ENCODE assay signal across 1 cellular context in genomic region chr1:26597629-26598039, GRCh38.
A peak's percentile ranks its signal among the peaks of the same experiment; 100 is the strongest.
TF ChIP-seq lines count a peak whose summit lies in the region.

No MANE protein-coding gene starts in this region.

TF ChIP-seq in K562, 482 proteins besides CTCF, POLR2A, EP300 and RAD21 (continued from another document):
- peak; percentile 38; the same call in 1 of the 2 replicates for TF ChIP-seq DEAF1 (CRISPR knock-in tag; IDR thresholded peaks at IDR 0.05)
- TF ChIP-seq SMC3 (conservative IDR thresholded peaks at IDR 0.05; ENCODE audit: insufficient read depth, low read depth, low read length) = 0 out of 2 replicates have a peak, but pooled peaks have one; percentile 35
- 0 out of 4 replicates have a peak, but pooled peaks of 1 of the 2 experiments have one; percentile 19 for TF ChIP-seq MNT (conservative IDR thresholded peaks at IDR 0.05)
- no peak for TF ChIP-seq EWSR1 (IDR thresholded peaks at IDR 0.05; ENCODE audit: borderline replicate concordance, low read depth, partially characterized antibody)
- peak; percentile 27 for TF ChIP-seq BRD9 (IDR thresholded peaks at IDR 0.05; ENCODE audit: low read depth, partially characterized antibody)
- no peak for TF ChIP-seq ERF (CRISPR knock-in tag; IDR thresholded peaks at IDR 0.05)
- TF ChIP-seq HDAC2 (IDR thresholded peaks at IDR 0.05) = 0 out of 2 replicates have a peak, but pooled peaks have one; percentile 28
- TF ChIP-seq NCOA2 (IDR thresholded peaks at IDR 0.05; ENCODE audit: partially characterized antibody in 2 of 2) = peak in 1 of 2 experiments; percentile 47
- TF ChIP-seq DACH1 (IDR thresholded peaks at IDR 0.05; ENCODE audit: partially characterized antibody) = peak; percentile 65
- TF ChIP-seq ARID3A (IDR thresholded peaks at IDR 0.05; ENCODE audit: borderline replicate concordance, low read depth, low read length) = 0 out of 2 replicates have a peak, but pooled peaks have one; percentile 60
- peak; percentile 71 for TF ChIP-seq GATAD2B (IDR thresholded peaks at IDR 0.05; ENCODE audit: borderline replicate concordance)
TF ChIP-seq in K562: peak in this region for 16.
